ENCODE assay signal across 10 cellular contexts in genomic region chr7:50660040-50660829, GRCh38.
DNase-seq lines count a peak whose midpoint lies in the region; ATAC-seq lines count a peak whose summit lies in the region.
"Had no signal": no experiment of that assay in that cellular context is flagged by ENCODE, and none has a peak within 500 bp of the region (broad histone marks: within the 10 kb centered on the region; RNA-seq: fewer than 3 reads in every experiment).

No MANE protein-coding gene starts in this region.

- H3K27me3 Mint-ChIP-seq in activated T-cell treated with anti-CD3 and anti-CD28 coated beads, Interleukin-2, amount 50 U/mL, for 24 hours: no peaks in the 10 kb centered on the region
- H3K27me3 Mint-ChIP-seq in memory B cell: no peaks in the 10 kb centered on the region
- no peaks in the 10 kb centered on the region for H3K27me3 Mint-ChIP-seq in stimulated activated naive CD8-positive, alpha-beta T cell treated with anti-CD3 and anti-CD28 coated beads, Interleukin-15, amount 100 ng/mL, for 72 hours

- H3K27ac ChIP-seq in KOPT-K1 (ENCODE audit: low read depth, low read length, poor library complexity, severe bottlenecking): peak overlapping the region; percentile 64
- H3K27ac ChIP-seq: SK-N-MC had no signal

- H3K4me3 Mint-ChIP-seq in activated T-cell treated with anti-CD3 and anti-CD28 coated beads, Interleukin-2, amount 50 U/mL, for 24 hours: peak overlapping the region; percentile 48
- peak overlapping the region; percentile 81 for H3K4me3 Mint-ChIP-seq in memory B cell
- peak overlapping the region; percentile 81 to 91 for H3K4me3 Mint-ChIP-seq in stimulated activated naive CD8-positive, alpha-beta T cell treated with anti-CD3 and anti-CD28 coated beads, Interleukin-15, amount 100 ng/mL, for 72 hours
- H3K4me3 Mint-ChIP-seq: GM23338 had no signal

- no peaks in the 10 kb centered on the region for H3K9me3 ChIP-seq in KOPT-K1 (ENCODE audit: insufficient read depth, low read length, poor library complexity, severe bottlenecking)

- ATAC-seq in memory B cell (ENCODE audit: low read depth): peak; percentile 61
- peak; percentile 79 for ATAC-seq in stimulated activated naive CD8-positive, alpha-beta T cell treated with anti-CD3 and anti-CD28 coated beads, Interleukin-15, amount 100 ng/mL, for 72 hours
- ATAC-seq in GM21528 (IDR thresholded peaks at IDR 0.05; ENCODE audit: low FRiP score, unreplicated experiment): no peak
- ATAC-seq in GM19395 (IDR thresholded peaks at IDR 0.05; ENCODE audit: unreplicated experiment): no peak
- ATAC-seq: GM23338 had no signal

- H3K36me3 ChIP-seq in KOPT-K1 (ENCODE audit: insufficient read depth, low read length): no peaks in the 10 kb centered on the region

- peaks cover 57% of the 10 kb centered on the region for H3K4me1 Mint-ChIP-seq in activated T-cell treated with anti-CD3 and anti-CD28 coated beads, Interleukin-2, amount 50 U/mL, for 24 hours (ENCODE audit: low read depth)
- H3K4me1 Mint-ChIP-seq in memory B cell: peaks cover 46% of the 10 kb centered on the region
- peaks cover 59% of the 10 kb centered on the region for H3K4me1 Mint-ChIP-seq in stimulated activated naive CD8-positive, alpha-beta T cell treated with anti-CD3 and anti-CD28 coated beads, Interleukin-15, amount 100 ng/mL, for 72 hours

- in situ Hi-C loops in ACHN (cut with HindIII; ENCODE audit: low pct_ligation_motif_present, low pct_unique_long_range_greater_than_20kb, low sequenced_read_pairs): no loop called here

- peak overlapping the region; percentile 58 for H3K27ac Mint-ChIP-seq in activated T-cell treated with anti-CD3 and anti-CD28 coated beads, Interleukin-2, amount 50 U/mL, for 24 hours
- peak overlapping the region; percentile 52 for H3K27ac Mint-ChIP-seq in memory B cell
- H3K27ac Mint-ChIP-seq in stimulated activated naive CD8-positive, alpha-beta T cell treated with anti-CD3 and anti-CD28 coated beads, Interleukin-15, amount 100 ng/mL, for 72 hours: peak overlapping the region; percentile 1 to 93
- H3K27ac Mint-ChIP-seq: GM23338 had no signal

- peak; percentile 61 for DNase-seq in activated T-cell treated with anti-CD3 and anti-CD28 coated beads, Interleukin-2, amount 50 U/mL, for 24 hours
- DNase-seq in memory B cell (ENCODE audit: low spot score in 2 of 2) (peak; percentile 15 to 34), midbrain (lab: John Stamatoyannopoulos, UW) (no peak), ACHN (no peak)
- DNase-seq in stimulated activated naive CD8-positive, alpha-beta T cell treated with anti-CD3 and anti-CD28 coated beads, Interleukin-15, amount 100 ng/mL, for 72 hours: peak; percentile 34 to 64

- H3K9me3 Mint-ChIP-seq in activated T-cell treated with anti-CD3 and anti-CD28 coated beads, Interleukin-2, amount 50 U/mL, for 24 hours: no peaks in the 10 kb centered on the region
- H3K9me3 Mint-ChIP-seq in memory B cell: no peaks in the 10 kb centered on the region
- H3K9me3 Mint-ChIP-seq in stimulated activated naive CD8-positive, alpha-beta T cell treated with anti-CD3 and anti-CD28 coated beads, Interleukin-15, amount 100 ng/mL, for 72 hours: no peaks in the 10 kb centered on the region
- H3K9me3 Mint-ChIP-seq: GM23338 had no signal

- H3K36me3 Mint-ChIP-seq in activated T-cell treated with anti-CD3 and anti-CD28 coated beads, Interleukin-2, amount 50 U/mL, for 24 hours (ENCODE audit: low read depth): no peaks in the 10 kb centered on the region
- no peaks in the 10 kb centered on the region for H3K36me3 Mint-ChIP-seq in memory B cell

Comparison
In these comparisons a context has a peak if more than half of its experiments do, and no peak if none do; other contexts are left out.
1. DNase-seq: peak in activated T-cell treated with anti-CD3 and anti-CD28 coated beads, Interleukin-2, amount 50 U/mL, for 24 hours (single experiment), memory B cell (2 of 2) and stimulated activated naive CD8-positive, alpha-beta T cell treated with anti-CD3 and anti-CD28 coated beads, Interleukin-15, amount 100 ng/mL, for 72 hours (2 of 2); none in midbrain (single experiment) and ACHN (single experiment).
2. ATAC-seq: peak in memory B cell (single experiment) and stimulated activated naive CD8-positive, alpha-beta T cell treated with anti-CD3 and anti-CD28 coated beads, Interleukin-15, amount 100 ng/mL, for 72 hours (single experiment); none in GM21528 (single experiment) and GM19395 (single experiment).
3. Peak in every context shown above with its lines, with median percentiles within 50 percentile points of each other: H3K27ac Mint-ChIP-seq and H3K4me3 Mint-ChIP-seq.